ENCODE assay signal across 30 cellular contexts in genomic region chr13:76846363-76846762, GRCh38. TPM values are rescaled to one million over a fixed set of nuclear protein-coding genes. Genes with fewer than 3 reads are reported as not detected.
DNase-seq lines count a peak whose midpoint lies in the region; ATAC-seq and TF ChIP-seq lines count a peak whose summit lies in the region.
"Had no signal": no experiment of that assay in that cellular context is flagged by ENCODE, and none has a peak within 500 bp of the region (broad histone marks: within the 10 kb centered on the region; RNA-seq: fewer than 3 reads in every experiment).

No MANE protein-coding gene starts in this region.

- no peaks in the 10 kb centered on the region for H3K9me3 Mint-ChIP-seq in HFFc6
- H3K9me3 Mint-ChIP-seq: activated naive CD8-positive, alpha-beta T cell treated with anti-CD3 and anti-CD28 coated beads, Interleukin-2, amount 10 ng/mL, durations not matched to agents 7 days and 5 days; immature natural killer cell; T-helper 1 cell treated with Interleukin-12 subunit alpha and Interleukin-12 subunit beta and Interleukin-4 antibody, amounts not matched to agents 30 μg/mL and 1 μg/mL, for 36 hours had no signal

- peaks cover 16% of the 10 kb centered on the region for H3K4me1 ChIP-seq in suprapubic skin
- H3K4me1 ChIP-seq in sigmoid colon, result no peaks in the 10 kb centered on the region

- peaks cover 3% of the 10 kb centered on the region for H3K27me3 Mint-ChIP-seq in HFFc6 (ENCODE audit: insufficient read depth)

- no peaks in the 10 kb centered on the region for H3K36me3 ChIP-seq in suprapubic skin
- H3K36me3 ChIP-seq in sigmoid colon, result no peaks in the 10 kb centered on the region
- H3K36me3 ChIP-seq: esophagus muscularis mucosa had no signal

- no peaks in the 10 kb centered on the region for H3K36me3 Mint-ChIP-seq in HFFc6 (ENCODE audit: low read depth)
- H3K36me3 Mint-ChIP-seq: activated naive CD8-positive, alpha-beta T cell treated with anti-CD3 and anti-CD28 coated beads, Interleukin-2, amount 10 ng/mL, durations not matched to agents 7 days and 5 days; immature natural killer cell had no signal

- ATAC-seq in GM18907 (IDR thresholded peaks at IDR 0.05; ENCODE audit: unreplicated experiment), result no peak
- ATAC-seq: HCT116, left colon had no signal

- TF ChIP-seq CTCF in HFFc6 (IDR thresholded peaks at IDR 0.05), result no peak
- TF ChIP-seq CTCF in fibroblast of mammary gland (conservative IDR thresholded peaks at IDR 0.05; ENCODE audit: control insufficient read depth, insufficient read depth, low read depth, low read length), result no peak
- no peak for TF ChIP-seq CTCF in suprapubic skin (IDR thresholded peaks at IDR 0.05)
- no peak for TF ChIP-seq CTCF in sigmoid colon (IDR thresholded peaks at IDR 0.05)

- H3K4me3 Mint-ChIP-seq in HFFc6, result no peak overlapping the region
- H3K4me3 Mint-ChIP-seq: activated naive CD8-positive, alpha-beta T cell treated with anti-CD3 and anti-CD28 coated beads, Interleukin-2, amount 10 ng/mL, durations not matched to agents 7 days and 5 days; endodermal cell; immature natural killer cell; neural crest cell; T-helper 1 cell treated with Interleukin-12 subunit alpha and Interleukin-12 subunit beta and Interleukin-4 antibody, amounts not matched to agents 30 μg/mL and 1 μg/mL, for 36 hours had no signal

- H3K27me3 ChIP-seq in suprapubic skin (no peaks in the 10 kb centered on the region), sigmoid colon (no peaks in the 10 kb centered on the region)
- H3K27me3 ChIP-seq: esophagus muscularis mucosa had no signal

- 63% methylated on average over 4 of the region's 4 CpGs for WGBS in suprapubic skin
- WGBS in sigmoid colon, 2 donors, result 81 to 83% methylated on average over 4 of the region's 4 CpGs

- DNase-seq in HFFc6, result peak; percentile 4
- DNase-seq in amniotic epithelial cell (ENCODE audit: low read depth), result peak; percentile 18
- peak; percentile 51 for DNase-seq in fibroblast of mammary gland (ENCODE audit: low read depth)
- no peak for DNase-seq in suprapubic skin (ENCODE audit: low spot score in 2 of 2)
- no peak for DNase-seq in sigmoid colon
- no peak for DNase-seq in stimulated activated CD4-positive, alpha-beta T cell treated with anti-CD3 and anti-CD28 coated beads, Interleukin-4, amount 100 ng/mL, for 1 hour
- DNase-seq in HuH-7.5 (ENCODE audit: low spot score), result no peak
- DNase-seq: activated CD4-positive, alpha-beta T cell treated with anti-CD3 and anti-CD28 coated beads, Interleukin-2, amount 50 U/mL, for 1 hour; activated CD4-positive, CD25-positive, alpha-beta regulatory T cell; activated effector memory CD4-positive, alpha-beta T cell treated with anti-CD3 and anti-CD28 coated beads, Interleukin-2, amount 50 U/mL, for 16 hours; activated naive CD8-positive, alpha-beta T cell treated with anti-CD3 and anti-CD28 coated beads, Interleukin-2, amount 10 ng/mL, durations not matched to agents 7 days and 5 days; activated T-cell treated with anti-CD3 and anti-CD28 coated beads, Interleukin-2, amount 50 U/mL, for 1 hour; C1 segment of cervical spinal cord; central memory CD4-positive, alpha-beta T cell; dermis blood vessel endothelial cell; endodermal cell; immature natural killer cell; left colon; mammary epithelial cell; NCI-H1092 treated with DMSO at 0.1 percent for 48 hours; NCI-H187; NCI-H2171; NCI-H82; stimulated activated CD4-positive, alpha-beta T cell treated with anti-CD3 and anti-CD28 coated beads, Interleukin-4, amount 100 ng/mL, for 24 hours; trophoblast cell had no signal

- peaks cover 7% of the 10 kb centered on the region; the same call in 1 of the 2 replicates for H3K4me1 Mint-ChIP-seq in HFFc6 (ENCODE audit: low read depth)
- H3K4me1 Mint-ChIP-seq: activated naive CD8-positive, alpha-beta T cell treated with anti-CD3 and anti-CD28 coated beads, Interleukin-2, amount 10 ng/mL, durations not matched to agents 7 days and 5 days; endodermal cell; immature natural killer cell; neural crest cell had no signal

- H3K9me3 ChIP-seq in suprapubic skin (no peaks in the 10 kb centered on the region), sigmoid colon (no peaks in the 10 kb centered on the region)
- H3K9me3 ChIP-seq: esophagus muscularis mucosa had no signal

- TF ChIP-seq POLR2A in suprapubic skin (IDR thresholded peaks at IDR 0.05) (no peak), sigmoid colon (IDR thresholded peaks at IDR 0.05) (no peak)

- H3K4me3 ChIP-seq in fibroblast of mammary gland (ENCODE audit: control insufficient read depth, low read depth, low read length) (no peak overlapping the region), suprapubic skin (no peak overlapping the region), sigmoid colon (no peak overlapping the region)
- H3K4me3 ChIP-seq: esophagus muscularis mucosa had no signal

- H3K27ac ChIP-seq in suprapubic skin, result peak overlapping the region; percentile 20
- H3K27ac ChIP-seq in sigmoid colon, result peak overlapping the region in 1 of 4 donors; percentile 12

- intact Hi-C loops in sigmoid colon (cut with DNase I), result no loop called here

- TF ChIP-seq EP300 in suprapubic skin (IDR thresholded peaks at IDR 0.05) (no peak), sigmoid colon (IDR thresholded peaks at IDR 0.05) (no peak)

- H3K27ac Mint-ChIP-seq in HFFc6, result no peak overlapping the region
- H3K27ac Mint-ChIP-seq: activated naive CD8-positive, alpha-beta T cell treated with anti-CD3 and anti-CD28 coated beads, Interleukin-2, amount 10 ng/mL, durations not matched to agents 7 days and 5 days; endodermal cell; immature natural killer cell; T-helper 1 cell treated with Interleukin-12 subunit alpha and Interleukin-12 subunit beta and Interleukin-4 antibody, amounts not matched to agents 30 μg/mL and 1 μg/mL, for 36 hours had no signal

RNA-seq across cellular contexts. Expression of gene KCTD12, which starts 39.8 kb away (rescaled TPM):
- total RNA-seq in HFFc6 (2021; fragmentation: NEBNext Ultra II Directional; extraction: Animal tissue kit (Norgen Biotek cat#: 25700)), result 1 to 10 TPM in 2 of 6 experiments, under 1 TPM in 4; 0.66 to 3.4 (median 0.90) TPM
- total RNA-seq in suprapubic skin (10 to 100 TPM; 27.3 to 61.7 (median 35.3) TPM), sigmoid colon (100 to 1,000 TPM in 2 of 4 donors, 10 to 100 TPM in 2; 77.3 to 129 (median 97.5) TPM)
- 10 to 100 TPM; 14.8 to 22.6 (median 19.8) TPM for polyA plus RNA-seq in sigmoid colon

Comparison
In these comparisons a context has a peak if more than half of its experiments do, and no peak if none do; other contexts are left out.
1. DNase-seq: peak in HFFc6 (single experiment), amniotic epithelial cell (single experiment) and fibroblast of mammary gland (single experiment); none in suprapubic skin (0 of 2), sigmoid colon (single experiment), stimulated activated CD4-positive, alpha-beta T cell treated with anti-CD3 and anti-CD28 coated beads, Interleukin-4, amount 100 ng/mL, for 1 hour (single experiment) and HuH-7.5 (single experiment).
2. RNA of gene KCTD12, which starts 39.8 kb away (total RNA-seq): 77.3 to 129 TPM in sigmoid colon and 27.3 to 61.7 TPM in suprapubic skin; 0.66 to 3.4 TPM in HFFc6; every median in the first group is over 4 times any median in the second.